Comparison of ENCODE assay signal across 8 cellular contexts in genomic region chr19:4140237-4140711, GRCh38. TPM values are rescaled to one million over a fixed set of nuclear protein-coding genes. Genes with fewer than 3 reads are reported as not detected.
DNase-seq lines count a peak whose midpoint lies in the region; ATAC-seq and TF ChIP-seq lines count a peak whose summit lies in the region.

No MANE protein-coding gene starts in this region.

- TF ChIP-seq CTCF in HL-60 (IDR thresholded peaks at IDR 0.05; ENCODE audit: insufficient read depth, low read length) (peak; percentile 49), gastrocnemius medialis (IDR thresholded peaks at IDR 0.05 in 4 of 5, conservative IDR thresholded peaks at IDR 0.05 in 1 of 5) (peak in 4 of 5 experiments; percentile 33 to 57 (median 42))

- no peaks in the 10 kb centered on the region for H3K36me3 ChIP-seq in gastrocnemius medialis

- peaks cover 0 to 4% of the 10 kb centered on the region in 2 donors for H3K4me1 ChIP-seq in gastrocnemius medialis

- H3K4me1 Mint-ChIP-seq in activated naive CD8-positive, alpha-beta T cell treated with anti-CD3 and anti-CD28 coated beads, Interleukin-2, amount 50 U/mL, for 24 hours, result peaks cover 9% of the 10 kb centered on the region

- DNase-seq in DMS153 (lab: John Stamatoyannopoulos, UW) (peak; percentile 16), HL-60 (ENCODE audit: low read depth in 1 of 2, low spot score in 1 of 2) (peak in 1 of 2 experiments; percentile 42), NCI-H82 (lab: John Stamatoyannopoulos, UW) (peak; percentile 79), left ventricle myocardium superior (peak; percentile 39), gastrocnemius medialis (no peak)
- peak; percentile 25 for DNase-seq in activated naive CD8-positive, alpha-beta T cell treated with anti-CD3 and anti-CD28 coated beads, Interleukin-2, amount 50 U/mL, for 24 hours

- no peak for TF ChIP-seq POLR2A in gastrocnemius medialis (IDR thresholded peaks at IDR 0.05)

- intact Hi-C loops in left ventricle myocardium superior (cut with micrococcal nuclease), result no loop called here
- intact Hi-C loops in gastrocnemius medialis (cut with DNase I; ENCODE audit: low total_unique reads), result loop anchor here (1.0 kb wide), 1 partner anchor 64 kb away; no protein-coding TSS in a partner anchor

- H3K27ac Mint-ChIP-seq in activated naive CD8-positive, alpha-beta T cell treated with anti-CD3 and anti-CD28 coated beads, Interleukin-2, amount 50 U/mL, for 24 hours, result no peak overlapping the region

- H3K4me3 Mint-ChIP-seq in activated naive CD8-positive, alpha-beta T cell treated with anti-CD3 and anti-CD28 coated beads, Interleukin-2, amount 50 U/mL, for 24 hours, result no peak overlapping the region

- H3K4me3 ChIP-seq in HL-60 (replicated peaks; ENCODE audit: insufficient read depth, low read length), result no peak overlapping the region
- no peak overlapping the region for H3K4me3 ChIP-seq in gastrocnemius medialis

- in situ Hi-C loops in gastrocnemius medialis (cut with MboI; ENCODE audit: low sequenced_read_pairs in 4 of 4), result loop anchor here in 1 of 4 donors (25.0 kb wide), 1 partner anchor 128 kb away; the partner anchor contains the start of gene PIAS4

- peak; percentile 71 for ATAC-seq in activated naive CD8-positive, alpha-beta T cell treated with anti-CD3 and anti-CD28 coated beads, Interleukin-2, amount 50 U/mL, for 24 hours
- ATAC-seq in left ventricle myocardium superior (peak; percentile 89), gastrocnemius medialis (peak; percentile 77 to 80), HG03342 (IDR thresholded peaks at IDR 0.05; ENCODE audit: unreplicated experiment) (no peak), HG03439 (IDR thresholded peaks at IDR 0.05; ENCODE audit: unreplicated experiment) (no peak)

- H3K9me3 ChIP-seq in gastrocnemius medialis, result no peaks in the 10 kb centered on the region

- peaks cover 3% of the 10 kb centered on the region for H3K27me3 Mint-ChIP-seq in activated naive CD8-positive, alpha-beta T cell treated with anti-CD3 and anti-CD28 coated beads, Interleukin-2, amount 50 U/mL, for 24 hours

- no peak overlapping the region for H3K27ac ChIP-seq in HL-60 (replicated peaks)
- H3K27ac ChIP-seq in gastrocnemius medialis, result no peak overlapping the region

- no peaks in the 10 kb centered on the region for H3K27me3 ChIP-seq in HL-60 (ENCODE audit: insufficient read depth, poor library complexity, severe bottlenecking)
- H3K27me3 ChIP-seq in gastrocnemius medialis, result no peaks in the 10 kb centered on the region

- no peaks in the 10 kb centered on the region for H3K9me3 Mint-ChIP-seq in activated naive CD8-positive, alpha-beta T cell treated with anti-CD3 and anti-CD28 coated beads, Interleukin-2, amount 50 U/mL, for 24 hours

- no peaks in the 10 kb centered on the region for H3K36me3 Mint-ChIP-seq in activated naive CD8-positive, alpha-beta T cell treated with anti-CD3 and anti-CD28 coated beads, Interleukin-2, amount 50 U/mL, for 24 hours (ENCODE audit: low read depth)

RNA-seq across cellular contexts. Expression of gene CREB3L3, which starts 13.2 kb away (rescaled TPM):
- not detected for total RNA-seq in left ventricle myocardium superior
- 1 to 10 TPM in 1 of 4 donors, under 1 TPM in 1, not detected in 2; 0.10 to 1.0 TPM for total RNA-seq in gastrocnemius medialis

RNA-seq across cellular contexts. Expression of gene MAP2K2, which starts 16.4 kb away (rescaled TPM):
- total RNA-seq in left ventricle myocardium superior, result 148 TPM
- total RNA-seq in gastrocnemius medialis, result 100 to 1,000 TPM; 101 to 207 (median 138) TPM

RNA-seq across cellular contexts. Expression of gene SIRT6, which starts 42.1 kb away (rescaled TPM):
- 9.3 TPM for total RNA-seq in left ventricle myocardium superior
- total RNA-seq in gastrocnemius medialis, result 10 to 100 TPM; 11.7 to 25.7 (median 13.7) TPM

RNA-seq across cellular contexts. Expression of gene ANKRD24, which starts 42.2 kb away (rescaled TPM):
- total RNA-seq in left ventricle myocardium superior, result 0.42 TPM
- 1 to 10 TPM in 1 of 4 donors, under 1 TPM in 3; 0.13 to 3.0 (median 0.45) TPM for total RNA-seq in gastrocnemius medialis

Comparison
In these comparisons a context has a peak if more than half of its experiments do, and no peak if none do; other contexts are left out.
1. DNase-seq: peak in DMS153 (single experiment), NCI-H82 (single experiment), activated naive CD8-positive, alpha-beta T cell treated with anti-CD3 and anti-CD28 coated beads, Interleukin-2, amount 50 U/mL, for 24 hours (single experiment) and left ventricle myocardium superior (single experiment); none in gastrocnemius medialis (0 of 2).
2. ATAC-seq: peak in activated naive CD8-positive, alpha-beta T cell treated with anti-CD3 and anti-CD28 coated beads, Interleukin-2, amount 50 U/mL, for 24 hours (single experiment), left ventricle myocardium superior (single experiment) and gastrocnemius medialis (2 of 2); none in HG03342 (single experiment) and HG03439 (single experiment).